In the genomic region with DNA sequence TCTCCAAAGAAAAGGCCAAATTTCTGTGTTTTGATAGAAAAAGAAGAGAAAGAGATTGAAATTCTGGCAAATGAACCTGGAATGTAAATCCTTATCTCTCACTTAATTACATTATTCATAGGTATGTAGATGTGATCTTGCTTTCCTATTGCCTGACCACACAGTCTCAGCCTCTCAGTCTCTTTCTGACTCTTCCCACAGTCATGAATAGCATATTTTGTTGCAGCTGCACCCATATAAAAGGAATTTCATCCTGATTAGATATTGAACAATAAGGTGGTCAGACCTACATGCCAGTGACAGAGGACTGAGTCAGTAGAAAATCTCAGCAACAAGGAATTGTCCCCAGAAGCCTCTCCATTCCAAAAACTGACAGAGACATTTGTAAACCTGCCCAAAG, we compare ENCODE assay signal across 19 cellular contexts.
DNase-seq lines count a peak whose midpoint lies in the region; ATAC-seq and TF ChIP-seq lines count a peak whose summit lies in the region.
"Had no signal": no experiment of that assay in that cellular context is flagged by ENCODE, and none has a peak within 500 bp of the region (broad histone marks: within the 10 kb centered on the region; RNA-seq: fewer than 3 reads in every experiment).

No MANE protein-coding gene starts in this region.

- ATAC-seq in RWPE2 (ENCODE audit: low read depth) (peak; percentile 74), lower lobe of right lung (no peak)
- ATAC-seq: Panc1 had no signal

- H3K27me3 ChIP-seq in mammary epithelial cell (ENCODE audit: insufficient read depth, low read length) (no peaks in the 10 kb centered on the region), breast epithelium (no peaks in the 10 kb centered on the region), RWPE2 (ENCODE audit: insufficient read depth, poor library complexity, severe bottlenecking) (no peaks in the 10 kb centered on the region), smooth muscle cell (ENCODE audit: low read depth) (peaks cover 5% of the 10 kb centered on the region), dorsolateral prefrontal cortex (peaks cover 0 to 5% (median 0%) of the 10 kb centered on the region in 45 donors), lower lobe of right lung (ENCODE audit: low read depth) (no peaks in the 10 kb centered on the region)
- H3K27me3 ChIP-seq: MG63 had no signal

- intact Hi-C loops in mammary epithelial cell (cut with micrococcal nuclease): no loop called here
- intact Hi-C loops in breast epithelium (cut with DNase I; ENCODE audit: low total_unique reads): no loop called here
- intact Hi-C loops in dorsolateral prefrontal cortex (cut with DNase I): no loop called here
- intact Hi-C loops in lower lobe of right lung (cut with DNase I): no loop called here

- H3K4me3 ChIP-seq in mammary epithelial cell (replicated peaks in 1 of 3; ENCODE audit: insufficient read depth in 1 of 3, low read depth in 2 of 3, low read length in 3 of 3) (no peak overlapping the region), breast epithelium (no peak overlapping the region), RWPE2 (ENCODE audit: severe bottlenecking) (no peak overlapping the region), smooth muscle cell (no peak overlapping the region), dorsolateral prefrontal cortex (no peak overlapping the region), lower lobe of right lung (no peak overlapping the region)
- H3K4me3 ChIP-seq: MG63 had no signal

- no peak overlapping the region for H2AFZ ChIP-seq in mammary epithelial cell (ENCODE audit: low read depth, low read length)
- no peak overlapping the region for H2AFZ ChIP-seq in smooth muscle cell (ENCODE audit: low read depth)

- H3K9me3 ChIP-seq in mammary epithelial cell (replicated peaks; ENCODE audit: insufficient read depth, low read length) (no peaks in the 10 kb centered on the region), breast epithelium (no peaks in the 10 kb centered on the region), RWPE2 (ENCODE audit: severe bottlenecking) (no peaks in the 10 kb centered on the region), smooth muscle cell (replicated peaks; ENCODE audit: low read depth) (no peaks in the 10 kb centered on the region), lower lobe of right lung (no peaks in the 10 kb centered on the region)
- H3K9me3 ChIP-seq: Caco-2, MG63 had no signal

- dilution Hi-C loops in mammary epithelial cell (cut with HindIII; ENCODE audit: low sequenced_read_pairs): no loop called here

- H3K4me2 ChIP-seq in mammary epithelial cell (ENCODE audit: insufficient read depth, low read depth, low read length): peak overlapping the region; percentile 52
- H3K4me2 ChIP-seq in smooth muscle cell: peak overlapping the region; percentile 32

- H3K4me1 ChIP-seq in mammary epithelial cell (ENCODE audit: insufficient read depth, low read length) (peaks cover 31% of the 10 kb centered on the region), breast epithelium (no peaks in the 10 kb centered on the region), RWPE2 (ENCODE audit: insufficient read depth, poor library complexity, severe bottlenecking) (no peaks in the 10 kb centered on the region), smooth muscle cell (ENCODE audit: low read depth) (peaks cover 9% of the 10 kb centered on the region), lower lobe of right lung (no peaks in the 10 kb centered on the region)

- H3K36me3 ChIP-seq in mammary epithelial cell (ENCODE audit: insufficient read depth, low read length): no peaks in the 10 kb centered on the region
- no peaks in the 10 kb centered on the region for H3K36me3 ChIP-seq in breast epithelium
- no peaks in the 10 kb centered on the region for H3K36me3 ChIP-seq in RWPE2 (ENCODE audit: low read depth)
- H3K36me3 ChIP-seq in smooth muscle cell (ENCODE audit: low read depth): no peaks in the 10 kb centered on the region
- no peaks in the 10 kb centered on the region for H3K36me3 ChIP-seq in lower lobe of right lung
- H3K36me3 ChIP-seq: MG63 had no signal

- H3K79me2 ChIP-seq in mammary epithelial cell (ENCODE audit: insufficient read depth, low read length) (no peaks in the 10 kb centered on the region), smooth muscle cell (ENCODE audit: low read depth) (no peaks in the 10 kb centered on the region)

- CTCF ChIA-PET in mammary epithelial cell (lab: Charles Lee; ENCODE audit: low non-redundant PET): no interaction called here

- H3K9ac ChIP-seq in mammary epithelial cell (ENCODE audit: insufficient read depth, low read length) (no peak overlapping the region), smooth muscle cell (ENCODE audit: low read depth) (no peak overlapping the region)

- no TSS peak for BruUV-seq in mammary epithelial cell (replicated peaks; lab: Mats Ljungman, UMichigan)

- no peak for TF ChIP-seq CTCF in mammary epithelial cell (conservative IDR thresholded peaks at IDR 0.05 in 1 of 2, IDR thresholded peaks at IDR 0.05 in 1 of 2; ENCODE audit: extremely low read depth in 1 of 2, insufficient read depth in 1 of 2, low read depth in 1 of 2, low read length in 2 of 2)
- TF ChIP-seq CTCF in breast epithelium (IDR thresholded peaks at IDR 0.05): no peak
- no peak for TF ChIP-seq CTCF in RWPE2 (IDR thresholded peaks at IDR 0.05; ENCODE audit: poor library complexity, severe bottlenecking)
- TF ChIP-seq CTCF in smooth muscle cell (IDR thresholded peaks at IDR 0.05; ENCODE audit: borderline replicate concordance, insufficient read depth, poor library complexity, severe bottlenecking): no peak
- TF ChIP-seq CTCF in dorsolateral prefrontal cortex (IDR thresholded peaks at IDR 0.05 in 54 of 56, conservative IDR thresholded peaks at IDR 0.05 in 2 of 56; ENCODE audit: low read depth in 1 of 56, partially characterized antibody in 56 of 56): no peak
- TF ChIP-seq CTCF in lower lobe of right lung (IDR thresholded peaks at IDR 0.05): no peak

- no peaks in the 10 kb centered on the region for H3F3A ChIP-seq in smooth muscle cell (ENCODE audit: low read depth)

- peak overlapping the region; percentile 86 for H3K27ac ChIP-seq in mammary epithelial cell (ENCODE audit: insufficient read depth, low read depth, low read length)
- no peak overlapping the region for H3K27ac ChIP-seq in breast epithelium
- H3K27ac ChIP-seq in RWPE2 (ENCODE audit: poor library complexity, severe bottlenecking): peak overlapping the region; percentile 22
- peak overlapping the region; percentile 41 for H3K27ac ChIP-seq in epithelial cell of prostate
- peak overlapping the region; percentile 56 for H3K27ac ChIP-seq in smooth muscle cell (ENCODE audit: low read depth)
- no peak overlapping the region for H3K27ac ChIP-seq in dorsolateral prefrontal cortex
- no peak overlapping the region for H3K27ac ChIP-seq in lower lobe of right lung
- H3K27ac ChIP-seq: HL-60 had no signal

- H4K20me1 ChIP-seq in mammary epithelial cell (ENCODE audit: insufficient read depth, low read length) (no peaks in the 10 kb centered on the region), smooth muscle cell (ENCODE audit: low read depth) (no peaks in the 10 kb centered on the region)

- DNase-seq in mammary epithelial cell (peak; percentile 92), breast epithelium (ENCODE audit: low spot score in 2 of 2) (no peak), RWPE2 (ENCODE audit: low spot score) (no peak), epithelial cell of prostate (ENCODE audit: low read depth, low spot score) (peak; percentile 44), smooth muscle cell (lab: John Stamatoyannopoulos, UW; ENCODE audit: unreplicated experiment) (no peak), dorsolateral prefrontal cortex (no peak), lower lobe of right lung (no peak), HCEC 1CT (no peak)
- DNase-seq: Caco-2, HFFc6, KBM-7, MG63, NCI-H1105 treated with DMSO at 0.1 percent for 48 hours, NCI-H187 treated with DMSO at 0.1 percent for 48 hours, NCI-H446, NCI-H748 treated with DMSO at 0.1 percent for 48 hours, SIG-M5 had no signal

- TF ChIP-seq POLR2A in breast epithelium (IDR thresholded peaks at IDR 0.05): no peak

- in situ Hi-C loops in mammary epithelial cell (cut with MboI; ENCODE audit: low sequenced_read_pairs in 2 of 2): no loop called here

Comparison
In these comparisons a context has a peak if more than half of its experiments do, and no peak if none do; other contexts are left out.
1. DNase-seq: peak in mammary epithelial cell (single experiment) and epithelial cell of prostate (single experiment); none in breast epithelium (0 of 2), RWPE2 (single experiment), smooth muscle cell (single experiment), dorsolateral prefrontal cortex (0 of 10), lower lobe of right lung (single experiment) and HCEC 1CT (single experiment).
2. H3K27ac ChIP-seq: peak in mammary epithelial cell (single experiment), RWPE2 (single experiment), epithelial cell of prostate (single experiment) and smooth muscle cell (single experiment); none in breast epithelium (0 of 2), dorsolateral prefrontal cortex (0 of 59) and lower lobe of right lung (single experiment).